32 cellular contexts compared by ENCODE assay signal in the genomic region with DNA sequence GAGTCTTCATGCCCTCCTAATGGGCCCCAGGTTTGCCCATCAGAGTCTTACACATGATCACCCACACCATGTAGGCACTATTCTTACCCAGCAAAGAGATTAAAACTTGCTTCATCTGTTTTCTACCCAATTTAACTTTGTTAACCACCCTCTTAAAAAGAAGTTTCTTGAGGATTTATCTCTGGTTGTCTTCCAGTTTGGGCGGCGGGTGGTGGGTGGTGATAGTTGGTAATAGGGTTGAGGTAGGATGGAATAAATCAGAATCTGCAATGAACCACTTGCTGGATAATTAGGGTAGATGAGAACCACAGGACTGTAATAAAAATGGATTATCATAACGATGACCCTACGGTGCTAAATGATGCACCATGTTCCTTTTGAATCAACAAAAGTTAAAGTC. TPM values are rescaled to one million over a fixed set of nuclear protein-coding genes. Genes with fewer than 3 reads are reported as not detected.
DNase-seq lines count a peak whose midpoint lies in the region; ATAC-seq and TF ChIP-seq lines count a peak whose summit lies in the region.
"Had no signal": no experiment of that assay in that cellular context is flagged by ENCODE, and none has a peak within 500 bp of the region (broad histone marks: within the 10 kb centered on the region; RNA-seq: fewer than 3 reads in every experiment).

No MANE protein-coding gene starts in this region.

- in situ Hi-C loops in Panc1 (cut with HindIII; ENCODE audit: low pct_unique_long_range_greater_than_20kb, low sequenced_read_pairs): no loop called here

- POLR2A ChIA-PET in Panc1 (lab: Charles Lee): no interaction called here

- CTCF ChIA-PET in Panc1 (lab: Charles Lee): no interaction called here

- H3K27me3 ChIP-seq in Panc1 (ENCODE audit: control insufficient read depth, insufficient read depth, low read length): no peaks in the 10 kb centered on the region
- H3K27me3 ChIP-seq: BE2C; BLaER1; BLaER1 treated with 17β-estradiol and CSF1 and Interleukin-3, amounts not matched to agents 10 nM and 100 nM had no signal

- ATAC-seq in Panc1 (no peak), esophagus mucosa (no peak)
- ATAC-seq: A549; CD8-positive, alpha-beta T cell had no signal

- intact Hi-C loops in Panc1 (cut with micrococcal nuclease; ENCODE audit: unreplicated experiment): no loop called here
- intact Hi-C loops in head of caudate nucleus (cut with DNase I): no loop called here

- H3K27ac ChIP-seq in 22Rv1: peak overlapping the region; percentile 97
- H3K27ac ChIP-seq in Panc1 (ENCODE audit: low read length): peak overlapping the region; percentile 85
- H3K27ac ChIP-seq: A549; BLaER1; BLaER1 treated with 17β-estradiol and CSF1 and Interleukin-3, amounts not matched to agents 10 nM and 100 nM; C4-2B had no signal

- no TSS peak for BruUV-seq in Panc1 (replicated peaks; lab: Mats Ljungman, UMichigan)

- TF ChIP-seq CTCF in 22Rv1 (IDR thresholded peaks at IDR 0.05): no peak
- TF ChIP-seq CTCF in Panc1 (IDR thresholded peaks at IDR 0.05): no peak
- no peak for TF ChIP-seq CTCF in foreskin fibroblast (IDR thresholded peaks at IDR 0.05; ENCODE audit: low read depth, low read length)

- 0 out of 2 replicates have a peak, but pooled peaks cover 3% of the 10 kb centered on the region for H3K9me3 ChIP-seq in Panc1 (ENCODE audit: control insufficient read depth, insufficient read depth, low read depth, low read length)
- H3K9me3 ChIP-seq: A549, BE2C, Caco-2 had no signal

- H3K4me1 ChIP-seq in Panc1 (ENCODE audit: control insufficient read depth, insufficient read depth, low read length): peaks cover 33% of the 10 kb centered on the region
- H3K4me1 ChIP-seq: A549, BE2C, Caco-2 had no signal

- DNase-seq in Panc1 (ENCODE audit: low read depth, low spot score): no peak
- DNase-seq in head of caudate nucleus: peak in 34 of 42 donors; percentile 16 to 80 (median 54)
- DNase-seq in putamen (ENCODE audit: low spot score): peak; percentile 54
- DNase-seq in GDM1 (lab: John Stamatoyannopoulos, UW): no peak
- DNase-seq in foreskin fibroblast: no peak
- DNase-seq in effector CD8-positive, alpha-beta T cell (lab: John Stamatoyannopoulos, UW): no peak
- DNase-seq: 8988T; ACHN; AML-193; BE2C; C1 segment of cervical spinal cord; Caco-2; Calu3; CD4-positive, alpha-beta memory T cell; CD4-positive, alpha-beta T cell; CD4-positive, CD25-positive, alpha-beta regulatory T cell; CD8-positive, alpha-beta memory T cell; CD8-positive, alpha-beta T cell; COR-L47; DMS 273 treated with DMSO at 0.1 percent for 48 hours; DMS153; DMS53; DMS79; DMS79 treated with DMSO at 0.1 percent for 48 hours; DND-41; EL had no signal

- H3K36me3 ChIP-seq in Panc1 (ENCODE audit: control insufficient read depth, insufficient read depth, low read length): no peaks in the 10 kb centered on the region; the same call in 1 of the 2 replicates
- H3K36me3 ChIP-seq: BE2C had no signal

- H3K4me3 ChIP-seq in Panc1 (ENCODE audit: low read depth in 2 of 2, low read length in 2 of 2) (no peak overlapping the region), foreskin fibroblast (ENCODE audit: low read depth in 1 of 2, low read length in 2 of 2) (no peak overlapping the region)
- H3K4me3 ChIP-seq: A549; BLaER1; BLaER1 treated with 17β-estradiol and CSF1 and Interleukin-3, amounts not matched to agents 10 nM and 100 nM had no signal

RNA-seq across cellular contexts. Expression of gene GALNT7, which starts 30.9 kb away (rescaled TPM):
- total RNA-seq in Panc1 (2021; ENCODE audit: unreplicated experiment): 156 TPM
- polyA plus RNA-seq in Panc1 (2012; ENCODE audit: insufficient read length): 83.0 TPM
- total RNA-seq in esophagus mucosa: 39.0 TPM

Comparison
In these comparisons a context has a peak if more than half of its experiments do, and no peak if none do; other contexts are left out.
1. DNase-seq: peak in head of caudate nucleus (34 of 42) and putamen (single experiment); none in Panc1 (single experiment), GDM1 (single experiment), foreskin fibroblast (0 of 2) and effector CD8-positive, alpha-beta T cell (single experiment).